In genomic region chrX:11968991-11969390, GRCh38 we compare ENCODE assay signal across 18 cellular contexts.
DNase-seq lines count a peak whose midpoint lies in the region; ATAC-seq, FAIRE-seq and TF ChIP-seq lines count a peak whose summit lies in the region.
"Had no signal": no experiment of that assay in that cellular context is flagged by ENCODE, and none has a peak within 500 bp of the region (broad histone marks: within the 10 kb centered on the region; RNA-seq: fewer than 3 reads in every experiment).

No MANE protein-coding gene starts in this region.

- no peak overlapping the region for H3K4me2 ChIP-seq in hepatocyte
- H3K4me2 ChIP-seq: SK-N-SH had no signal

- H3K9me3 ChIP-seq in left ventricle myocardium inferior (replicated peaks) (no peaks in the 10 kb centered on the region), hepatocyte (ENCODE audit: low read depth) (no peaks in the 10 kb centered on the region), kidney (ENCODE audit: control insufficient read depth in 1 of 2, low read length in 2 of 2) (no peaks in the 10 kb centered on the region)
- H3K9me3 ChIP-seq: SK-N-SH had no signal

- no peak overlapping the region for H2AFZ ChIP-seq in hepatocyte

- DNase-seq in left ventricle myocardium superior (no peak), left ventricle myocardium inferior (no peak), amniotic epithelial cell (ENCODE audit: low read depth) (peak; percentile 44), hepatocyte (ENCODE audit: low spot score) (no peak), RCC 7860 (ENCODE audit: low spot score) (no peak), kidney (no peak), NCI-H1694 (lab: John Stamatoyannopoulos, UW) (no peak)
- DNase-seq: EL, H7, NCI-H1105, NCI-H1694 treated with DMSO at 0.1 percent for 48 hours, NCI-H345, NCI-H526 treated with DMSO at 0.1 percent for 48 hours, OCI-M1, SK-N-SH had no signal

- no peaks in the 10 kb centered on the region for H3K79me2 ChIP-seq in hepatocyte

- H3K9me2 ChIP-seq in hepatocyte (replicated peaks; ENCODE audit: insufficient read depth), result no peaks in the 10 kb centered on the region
- H3K9me2 ChIP-seq: SK-N-SH had no signal

- H3K36me3 ChIP-seq in left ventricle myocardium inferior (no peaks in the 10 kb centered on the region), hepatocyte (replicated peaks; ENCODE audit: insufficient read depth, low read depth) (no peaks in the 10 kb centered on the region), kidney (ENCODE audit: control insufficient read depth in 1 of 2, insufficient read depth in 2 of 2, low read length in 2 of 2) (no peaks in the 10 kb centered on the region)

- FAIRE-seq in RCC 7860 (lab: Jason Lieb, UNC) (no peak), kidney (lab: Jason Lieb, UNC) (no peak)
- FAIRE-seq: A204.1 had no signal

- ATAC-seq in left ventricle myocardium superior (peak; percentile 47), HG03175 (IDR thresholded peaks at IDR 0.05; ENCODE audit: unreplicated experiment) (no peak)

- H3K27ac ChIP-seq in left ventricle myocardium inferior (replicated peaks) (no peak overlapping the region), hepatocyte (peak overlapping the region; percentile 16), kidney (ENCODE audit: low read depth in 2 of 2, low read length in 2 of 2) (no peak overlapping the region)
- H3K27ac ChIP-seq: C4-2B had no signal

- intact Hi-C loops in left ventricle myocardium superior (cut with micrococcal nuclease), result no loop called here
- intact Hi-C loops in left ventricle myocardium inferior (cut with micrococcal nuclease), result no loop called here
- intact Hi-C loops in kidney (cut with DNase I), result no loop called here

- no peak overlapping the region for H3K9ac ChIP-seq in kidney (ENCODE audit: low read length in 2 of 2)
- H3K9ac ChIP-seq: SK-N-SH had no signal

- 57% methylated on average over 4 of the region's 4 CpGs for WGBS in hepatocyte (ENCODE audit: low lambda C conversion rate, missing lambda C conversion rate)

- H3K4me3 ChIP-seq in left ventricle myocardium inferior (no peak overlapping the region), hepatocyte (no peak overlapping the region), kidney (ENCODE audit: low read length in 2 of 2) (no peak overlapping the region)

- H3K27me3 ChIP-seq in left ventricle myocardium inferior (ENCODE audit: low read depth), result no peaks in the 10 kb centered on the region
- no peaks in the 10 kb centered on the region for H3K27me3 ChIP-seq in hepatocyte

- no peaks in the 10 kb centered on the region for H4K20me1 ChIP-seq in hepatocyte (ENCODE audit: insufficient read depth, poor library complexity, severe bottlenecking)

- no peaks in the 10 kb centered on the region for H3K4me1 ChIP-seq in left ventricle myocardium inferior
- H3K4me1 ChIP-seq in hepatocyte (ENCODE audit: insufficient read depth), result no peaks in the 10 kb centered on the region
- no peaks in the 10 kb centered on the region for H3K4me1 ChIP-seq in kidney (ENCODE audit: control insufficient read depth in 1 of 2, insufficient read depth in 1 of 2, low read depth in 1 of 2, low read length in 2 of 2)

- TF ChIP-seq CTCF in left ventricle myocardium inferior (IDR thresholded peaks at IDR 0.05; ENCODE audit: borderline replicate concordance) (no peak), hepatocyte (IDR thresholded peaks at IDR 0.05; ENCODE audit: poor library complexity) (no peak), kidney (IDR thresholded peaks at IDR 0.05; ENCODE audit: borderline replicate concordance, extremely low read depth, insufficient read depth) (no peak)
